21 cellular contexts compared by ENCODE assay signal in genomic region chr10:1361411-1362105, GRCh38.
DNase-seq lines count a peak whose midpoint lies in the region; TF ChIP-seq lines count a peak whose summit lies in the region.
"Had no signal": no experiment of that assay in that cellular context is flagged by ENCODE, and none has a peak within 500 bp of the region (broad histone marks: within the 10 kb centered on the region; RNA-seq: fewer than 3 reads in every experiment).

No MANE protein-coding gene starts in this region.

- 90 to 93% methylated on average over 6 to 13 of the region's 13 CpGs for WGBS in endodermal cell (ENCODE audit: insufficient coverage in 1 of 2, insufficient read length in 1 of 2), 2 experiments

- no peak overlapping the region for H3K27ac ChIP-seq in endodermal cell (ENCODE audit: low read depth, low read length)
- H3K27ac ChIP-seq: C4-2B, GM23248, Peyer's patch, SJCRH30 had no signal

- CTCF ChIA-PET in activated naive CD4-positive, alpha-beta T cell treated with anti-CD3 and anti-CD28 coated beads, Interleukin-2, amount 10 ng/mL, durations not matched to agents 7 days and 5 days (lab: Charles Lee) = no interaction called here

- H3K4me1 Mint-ChIP-seq in activated naive CD4-positive, alpha-beta T cell treated with anti-CD3 and anti-CD28 coated beads, Interleukin-2, amount 10 ng/mL, durations not matched to agents 7 days and 5 days = peaks cover 22% of the 10 kb centered on the region
- peaks cover 22% of the 10 kb centered on the region for H3K4me1 Mint-ChIP-seq in endodermal cell
- peaks cover 27% of the 10 kb centered on the region for H3K4me1 Mint-ChIP-seq in neural crest cell

- H3K4me1 ChIP-seq in endodermal cell (ENCODE audit: control insufficient read depth, insufficient read depth, low read length) = no peaks in the 10 kb centered on the region
- H3K4me1 ChIP-seq: SJCRH30 had no signal

- H3K4me3 Mint-ChIP-seq in activated naive CD4-positive, alpha-beta T cell treated with anti-CD3 and anti-CD28 coated beads, Interleukin-2, amount 10 ng/mL, durations not matched to agents 7 days and 5 days = no peak overlapping the region
- H3K4me3 Mint-ChIP-seq in endodermal cell (no peak overlapping the region), neural crest cell (peak overlapping the region; percentile 12)

- H3K9me3 ChIP-seq in endodermal cell (ENCODE audit: control insufficient read depth, low read length) = no peaks in the 10 kb centered on the region
- H3K9me3 ChIP-seq: Peyer's patch, SJCRH30 had no signal

- peaks cover 71% of the 10 kb centered on the region for H3K27me3 Mint-ChIP-seq in activated naive CD4-positive, alpha-beta T cell treated with anti-CD3 and anti-CD28 coated beads, Interleukin-2, amount 10 ng/mL, durations not matched to agents 7 days and 5 days
- no peaks in the 10 kb centered on the region for H3K27me3 Mint-ChIP-seq in endodermal cell (ENCODE audit: insufficient read depth)
- H3K27me3 Mint-ChIP-seq in neural crest cell (ENCODE audit: low read depth) = no peaks in the 10 kb centered on the region

- TF ChIP-seq CTCF in endodermal cell (conservative IDR thresholded peaks at IDR 0.05) (no peak), neural crest cell (conservative IDR thresholded peaks at IDR 0.05) (no peak)

- H3K9ac ChIP-seq in endodermal cell (ENCODE audit: extremely low read depth, low read length, poor library complexity, severe bottlenecking) = no peak overlapping the region
- H3K9ac ChIP-seq: GM23248 had no signal

- no peaks in the 10 kb centered on the region for H3K9me3 Mint-ChIP-seq in activated naive CD4-positive, alpha-beta T cell treated with anti-CD3 and anti-CD28 coated beads, Interleukin-2, amount 10 ng/mL, durations not matched to agents 7 days and 5 days
- H3K9me3 Mint-ChIP-seq in endodermal cell (no peaks in the 10 kb centered on the region), neural crest cell (no peaks in the 10 kb centered on the region)

- H3K36me3 ChIP-seq in endodermal cell (ENCODE audit: control insufficient read depth, insufficient read depth, low read length) = no peaks in the 10 kb centered on the region
- H3K36me3 ChIP-seq: Peyer's patch, SJCRH30 had no signal

- no peak overlapping the region for H3K4me3 ChIP-seq in endodermal cell (ENCODE audit: low read length)
- H3K4me3 ChIP-seq: GM12878, GM23248, Peyer's patch, SJCRH30 had no signal

- DNase-seq in activated naive CD4-positive, alpha-beta T cell treated with anti-CD3 and anti-CD28 coated beads, Interleukin-2, amount 10 ng/mL, durations not matched to agents 7 days and 5 days = peak; percentile 16
- DNase-seq in activated naive CD4-positive, alpha-beta T cell treated with Interleukin-2 at 50 U/mL for 16 hours = no peak
- DNase-seq in endodermal cell (peak; percentile 54), neural crest cell (ENCODE audit: low read depth, low spot score) (no peak), DMS79 treated with DMSO at 0.1 percent for 48 hours (lab: John Stamatoyannopoulos, UW) (no peak), NCI-H2227 (lab: John Stamatoyannopoulos, UW; ENCODE audit: unreplicated experiment) (no peak), NCI-H510A (lab: John Stamatoyannopoulos, UW) (no peak)
- DNase-seq: AML-193, DMS79, GM23248, IMR-90, MV-4-11, NCI-H1105 treated with DMSO at 0.1 percent for 48 hours, NCI-H2029 treated with DMSO at 0.1 percent for 48 hours, NCI-H345, NCI-H524 treated with DMSO at 0.1 percent for 48 hours, NCI-H82, Peyer's patch had no signal

- no peaks in the 10 kb centered on the region for H3K36me3 Mint-ChIP-seq in activated naive CD4-positive, alpha-beta T cell treated with anti-CD3 and anti-CD28 coated beads, Interleukin-2, amount 10 ng/mL, durations not matched to agents 7 days and 5 days
- no peaks in the 10 kb centered on the region for H3K36me3 Mint-ChIP-seq in endodermal cell (ENCODE audit: low read depth)
- no peaks in the 10 kb centered on the region for H3K36me3 Mint-ChIP-seq in neural crest cell (ENCODE audit: low read depth)

- no peaks in the 10 kb centered on the region for H3K27me3 ChIP-seq in endodermal cell (ENCODE audit: control insufficient read depth, insufficient read depth, low read length, poor library complexity, severe bottlenecking)
- H3K27me3 ChIP-seq: Peyer's patch, SJCRH30 had no signal

- no peak overlapping the region for H3K27ac Mint-ChIP-seq in activated naive CD4-positive, alpha-beta T cell treated with anti-CD3 and anti-CD28 coated beads, Interleukin-2, amount 10 ng/mL, durations not matched to agents 7 days and 5 days
- H3K27ac Mint-ChIP-seq in endodermal cell (peak overlapping the region; percentile 50), neural crest cell (ENCODE audit: unreplicated experiment) (no peak overlapping the region)

Comparison
In these comparisons a context has a peak if more than half of its experiments do, and no peak if none do; other contexts are left out.
1. DNase-seq: peak in activated naive CD4-positive, alpha-beta T cell treated with anti-CD3 and anti-CD28 coated beads, Interleukin-2, amount 10 ng/mL, durations not matched to agents 7 days and 5 days (single experiment) and endodermal cell (single experiment); none in activated naive CD4-positive, alpha-beta T cell treated with Interleukin-2 at 50 U/mL for 16 hours (single experiment), neural crest cell (single experiment), DMS79 treated with DMSO at 0.1 percent for 48 hours (single experiment), NCI-H2227 (single experiment) and NCI-H510A (single experiment).